1 cellular context compared by ENCODE assay signal in the genomic region with DNA sequence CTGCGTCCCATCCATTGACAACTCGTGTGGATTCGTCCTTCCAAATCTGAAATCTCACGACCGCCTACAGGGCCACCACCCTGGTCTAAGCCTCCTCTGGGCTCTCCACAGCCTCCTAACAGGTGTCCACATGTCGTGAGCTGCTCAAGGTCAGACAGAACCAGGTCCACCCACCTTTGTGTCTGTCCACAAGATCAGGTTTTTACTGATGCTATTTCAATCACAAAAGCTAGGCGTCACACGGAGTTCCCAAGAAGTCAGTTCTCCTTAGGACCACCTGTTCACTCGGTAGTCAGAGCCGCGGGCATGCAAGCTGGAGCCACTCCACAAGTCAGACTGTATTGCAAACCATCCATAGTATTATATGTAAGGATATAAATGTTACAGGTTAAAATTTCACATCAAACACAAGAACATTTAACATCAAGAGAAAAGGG.
TF ChIP-seq lines count a peak whose summit lies in the region.

No MANE protein-coding gene starts in this region.

TF ChIP-seq in H1, 55 proteins besides CTCF, POLR2A, EP300 and RAD21:
- TF ChIP-seq CEBPB (IDR thresholded peaks at IDR 0.05; ENCODE audit: low read depth, low read length) = no peak
- TF ChIP-seq KDM1A (IDR thresholded peaks at IDR 0.05; ENCODE audit: borderline replicate concordance, low read length) = no peak
- no peak for TF ChIP-seq MAFK (IDR thresholded peaks at IDR 0.05; ENCODE audit: low read depth, low read length)
- no peak for TF ChIP-seq CBX5 (IDR thresholded peaks at IDR 0.05; ENCODE audit: low read depth, low read length)
- TF ChIP-seq CREB1 (IDR thresholded peaks at IDR 0.05) = no peak
